In the genomic region with DNA sequence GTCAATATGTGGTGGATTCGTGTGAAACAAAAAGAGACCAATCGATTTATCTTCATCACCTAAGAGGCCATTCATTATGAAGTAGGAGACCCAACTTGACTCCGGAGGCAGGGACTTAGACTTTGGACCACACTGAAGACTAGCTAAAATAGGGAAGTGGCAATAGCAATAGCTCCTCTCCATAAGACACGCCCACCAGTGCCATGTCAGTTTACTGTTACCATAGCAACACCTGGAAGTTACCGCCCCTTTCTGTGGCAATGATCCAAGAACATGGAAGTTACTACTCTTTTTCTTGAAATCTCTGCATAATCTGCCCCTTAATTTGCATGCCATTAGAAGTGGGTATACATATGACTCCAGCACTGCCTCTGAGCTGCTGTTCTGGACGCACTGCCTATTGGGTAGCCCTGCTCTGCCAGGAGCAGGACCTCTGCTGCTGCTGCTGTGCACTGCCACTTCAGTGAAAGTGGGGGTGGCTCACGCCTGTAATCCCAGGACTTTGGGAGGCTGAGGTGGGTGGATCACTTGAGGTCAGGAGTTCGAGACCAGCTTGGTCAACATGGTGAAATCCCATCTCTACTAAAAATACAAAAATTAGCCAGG, we compare ENCODE assay signal across 14 cellular contexts.
A peak's percentile ranks its signal among the peaks of the same experiment; 100 is the strongest.
DNase-seq lines count a peak whose midpoint lies in the region; ATAC-seq and TF ChIP-seq lines count a peak whose summit lies in the region.
"Had no signal": no experiment of that assay in that cellular context is flagged by ENCODE, and none has a peak within 500 bp of the region (broad histone marks: within the 10 kb centered on the region; RNA-seq: fewer than 3 reads in every experiment).

No MANE protein-coding gene starts in this region.

- TF ChIP-seq CTCF in Panc1 (IDR thresholded peaks at IDR 0.05) = no peak

- no TSS peak for BruUV-seq in Panc1 (replicated peaks; lab: Mats Ljungman, UMichigan)

- H3K9me3 ChIP-seq in Panc1 (ENCODE audit: control insufficient read depth, insufficient read depth, low read depth, low read length) = no peaks in the 10 kb centered on the region
- H3K9me3 ChIP-seq: BLaER1, gastroesophageal sphincter had no signal

- H3K4me1 ChIP-seq in Panc1 (ENCODE audit: control insufficient read depth, insufficient read depth, low read length) = no peaks in the 10 kb centered on the region
- H3K4me1 ChIP-seq: gastroesophageal sphincter, parathyroid adenoma had no signal

- peak; percentile 45 for ATAC-seq in Panc1
- no peak for ATAC-seq in GM21360 (IDR thresholded peaks at IDR 0.05; ENCODE audit: unreplicated experiment)
- ATAC-seq: activated CD4-positive, alpha-beta T cell treated with anti-CD3 and anti-CD28 coated beads for 36 hours; gastroesophageal sphincter had no signal

- POLR2A ChIA-PET in HEK293T (lab: Yijun Ruan, JAX) (no interaction called here), Panc1 (lab: Charles Lee) (no interaction called here)

- H3K36me3 ChIP-seq in Panc1 (ENCODE audit: control insufficient read depth, insufficient read depth, low read length) = no peaks in the 10 kb centered on the region
- H3K36me3 ChIP-seq: BLaER1, gastroesophageal sphincter had no signal

- intact Hi-C loops in Panc1 (cut with micrococcal nuclease; ENCODE audit: unreplicated experiment) = no loop called here

- no peaks in the 10 kb centered on the region for H3K27me3 ChIP-seq in Panc1 (ENCODE audit: control insufficient read depth, insufficient read depth, low read length)
- H3K27me3 ChIP-seq: BLaER1, gastroesophageal sphincter had no signal

- H3K27ac ChIP-seq in Panc1 (ENCODE audit: low read length) (no peak overlapping the region), caudate nucleus (ENCODE audit: low read depth, low read length) (no peak overlapping the region)
- H3K27ac ChIP-seq: BLaER1, gastroesophageal sphincter, parathyroid adenoma had no signal

- H3K4me3 ChIP-seq in Panc1 (ENCODE audit: low read depth in 2 of 2, low read length in 2 of 2) = peak overlapping the region; percentile 37 to 55; a peak in 3 of 4 replicates
- H3K4me3 ChIP-seq: BLaER1, gastroesophageal sphincter had no signal

- in situ Hi-C loops in ACHN (cut with HindIII; ENCODE audit: low pct_ligation_motif_present, low pct_unique_long_range_greater_than_20kb, low sequenced_read_pairs) (no loop called here), Panc1 (cut with HindIII; ENCODE audit: low pct_unique_long_range_greater_than_20kb, low sequenced_read_pairs) (no loop called here)

- CTCF ChIA-PET in HEK293T (lab: Yijun Ruan, JAX) = no interaction called here
- CTCF ChIA-PET in Panc1 (lab: Charles Lee) = no interaction called here

- DNase-seq in ACHN = peak; percentile 7
- DNase-seq in HEK293T (ENCODE audit: extremely low spot score) = peak; percentile 21
- DNase-seq in Panc1 (ENCODE audit: low read depth, low spot score) = no peak
- peak; percentile 2 for DNase-seq in fibroblast of gingiva (ENCODE audit: low read depth)
- DNase-seq in stimulated activated CD4-positive, alpha-beta T cell treated with anti-CD3 and anti-CD28 coated beads, Interleukin-4, amount 100 ng/mL, for 4 hours = no peak
- DNase-seq in caudate nucleus (lab: John Stamatoyannopoulos, UW) = no peak
- DNase-seq in NCI-H82 (lab: John Stamatoyannopoulos, UW) = no peak
- DNase-seq: activated CD4-positive, alpha-beta T cell treated with anti-CD3 and anti-CD28 coated beads for 36 hours; cerebellar nuclear complex; NCI-H1436 had no signal

TF ChIP-seq in HEK293T, 16 proteins besides CTCF, POLR2A, EP300 and RAD21:
- TF ChIP-seq, protein P1, sequence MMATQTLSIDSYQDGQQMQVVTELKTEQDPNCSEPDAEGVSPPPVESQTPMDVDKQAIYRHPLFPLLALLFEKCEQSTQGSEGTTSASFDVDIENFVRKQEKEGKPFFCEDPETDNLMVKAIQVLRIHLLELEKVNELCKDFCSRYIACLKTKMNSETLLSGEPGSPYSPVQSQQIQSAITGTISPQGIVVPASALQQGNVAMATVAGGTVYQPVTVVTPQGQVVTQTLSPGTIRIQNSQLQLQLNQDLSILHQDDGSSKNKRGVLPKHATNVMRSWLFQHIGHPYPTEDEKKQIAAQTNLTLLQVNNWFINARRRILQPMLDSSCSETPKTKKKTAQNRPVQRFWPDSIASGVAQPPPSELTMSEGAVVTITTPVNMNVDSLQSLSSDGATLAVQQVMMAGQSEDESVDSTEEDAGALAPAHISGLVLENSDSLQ (IDR thresholded peaks at IDR 0.05) = peak; percentile 81
- no peak for TF ChIP-seq CTBP1 (IDR thresholded peaks at IDR 0.05; ENCODE audit: borderline replicate concordance)

Comparison
In these comparisons a context has a peak if more than half of its experiments do, and no peak if none do; other contexts are left out.
1. DNase-seq: peak in ACHN (single experiment), HEK293T (single experiment) and fibroblast of gingiva (single experiment); none in Panc1 (single experiment), stimulated activated CD4-positive, alpha-beta T cell treated with anti-CD3 and anti-CD28 coated beads, Interleukin-4, amount 100 ng/mL, for 4 hours (0 of 2), caudate nucleus (0 of 61) and NCI-H82 (single experiment).